Comparison of ENCODE assay signal across 8 cellular contexts in genomic region chr18:34809697-34810096, GRCh38.
DNase-seq lines count a peak whose midpoint lies in the region; ATAC-seq, FAIRE-seq and TF ChIP-seq lines count a peak whose summit lies in the region.

No MANE protein-coding gene starts in this region.

- CTCF ChIA-PET in HepG2 (lab: Yijun Ruan, JAX; ENCODE audit: low intra/inter-chr PET ratio, low total read pairs) = no interaction called here

- TF ChIP-seq RAD21 in HepG2 (CRISPR knock-in tag; IDR thresholded peaks at IDR 0.05) = no peak

- POLR2A ChIA-PET in HepG2 (lab: Yijun Ruan, JAX) = no interaction called here

- no peaks in the 10 kb centered on the region for H3K27me3 ChIP-seq in brain microvascular endothelial cell (replicated peaks)
- H3K27me3 ChIP-seq in HepG2 (ENCODE audit: control insufficient read depth in 1 of 2, insufficient read depth in 2 of 2, low read length in 2 of 2) = no peaks in the 10 kb centered on the region
- H3K27me3 ChIP-seq in prostate gland (replicated peaks; ENCODE audit: insufficient read depth) = no peaks in the 10 kb centered on the region

- peak; percentile 52 for FAIRE-seq in HepG2 (lab: Jason Lieb, UNC)

- TF ChIP-seq CTCF in brain microvascular endothelial cell (IDR thresholded peaks at IDR 0.05; ENCODE audit: low read depth, low read length, missing control alignments) (peak; percentile 69), HepG2 (CRISPR knock-in tag; IDR thresholded peaks at IDR 0.05) (peak; percentile 56), prostate gland (IDR thresholded peaks at IDR 0.05) (no peak)

- no peaks in the 10 kb centered on the region for H3K79me2 ChIP-seq in HepG2 (ENCODE audit: insufficient read depth, low read length)

- ATAC-seq in HepG2 (peak; percentile 49; the same call in 1 of the 3 replicates), HG02870 (IDR thresholded peaks at IDR 0.05; ENCODE audit: unreplicated experiment) (no peak)

- H3K27ac ChIP-seq in brain microvascular endothelial cell (no peak overlapping the region), HepG2 (ENCODE audit: extremely low read length, insufficient read depth, low read length) (no peak overlapping the region), prostate gland (no peak overlapping the region)

- H3K36me3 ChIP-seq in brain microvascular endothelial cell (replicated peaks) (no peaks in the 10 kb centered on the region), HepG2 (replicated peaks in 1 of 2; ENCODE audit: control insufficient read depth in 1 of 2, insufficient read depth in 2 of 2, low read length in 2 of 2) (0 out of 5 replicates have a peak, but pooled peaks cover 0 to 2% of the 10 kb centered on the region in 2 experiments), prostate gland (no peaks in the 10 kb centered on the region)

- TF ChIP-seq POLR2A in HepG2 (IDR thresholded peaks at IDR 0.05; ENCODE audit: insufficient read depth in 1 of 2, low read depth in 2 of 2, low read length in 2 of 2) (no peak), prostate gland (IDR thresholded peaks at IDR 0.05) (no peak)

- H2AFZ ChIP-seq in HepG2 (ENCODE audit: low read length) = no peak overlapping the region

- in situ Hi-C loops in KBM-7 (cut with MboI; ENCODE audit: low pct_unique_long_range_greater_than_20kb, low sequenced_read_pairs) (no loop called here), brain microvascular endothelial cell (cut with HindIII; ENCODE audit: low pct_ligation_motif_present, low sequenced_read_pairs) (no loop called here), HepG2 (cut with HindIII; ENCODE audit: extremely low pct_ligation_motif_present, low pct_unique_long_range_greater_than_20kb) (no loop called here)

- H3K4me2 ChIP-seq in HepG2 (ENCODE audit: low read depth, low read length) = no peak overlapping the region

- peak; percentile 49 for DNase-seq in Daoy (ENCODE audit: low read depth)
- DNase-seq in KBM-7 = peak; percentile 14
- DNase-seq in brain microvascular endothelial cell = peak; percentile 30
- peak; percentile 52 for DNase-seq in HepG2 (ENCODE audit: low spot score)
- DNase-seq in activated CD8-positive, alpha-beta memory T cell treated with anti-CD3 and anti-CD28 coated beads, Interleukin-2, amount 50 U/mL, for 48 hours = no peak
- no peak for DNase-seq in prostate gland (ENCODE audit: low spot score)
- DNase-seq in T1000 (lab: John Stamatoyannopoulos, UW) = no peak

- no peak overlapping the region for H3K4me3 ChIP-seq in brain microvascular endothelial cell (ENCODE audit: low read depth, low read length)
- H3K4me3 ChIP-seq in HepG2 (replicated peaks in 1 of 3; ENCODE audit: insufficient read depth in 1 of 3, low read depth in 2 of 3, low read length in 3 of 3) = no peak overlapping the region
- no peak overlapping the region for H3K4me3 ChIP-seq in prostate gland

- H3K9ac ChIP-seq in HepG2 (ENCODE audit: insufficient read depth, low read depth, low read length) = no peak overlapping the region

- intact Hi-C loops in HepG2 (cut with micrococcal nuclease; ENCODE audit: unreplicated experiment) (no loop called here), prostate gland (cut with DNase I) (no loop called here)

- TF ChIP-seq EP300 in HepG2 (IDR thresholded peaks at IDR 0.05; ENCODE audit: low read depth in 2 of 2, low read length in 2 of 2) (no peak), HepG2 (CRISPR knock-in tag; IDR thresholded peaks at IDR 0.05; ENCODE audit: borderline replicate concordance) (no peak)

- no TSS peak for BruUV-seq in HepG2 (replicated peaks; lab: Mats Ljungman, UMichigan)

- H3K9me3 ChIP-seq in HepG2 (ENCODE audit: low read length) (no peaks in the 10 kb centered on the region), prostate gland (no peaks in the 10 kb centered on the region)

- 61% methylated on average over 3 of the region's 3 CpGs for WGBS in HepG2 (ENCODE audit: low lambda C conversion rate)
- 41% methylated on average over 3 of the region's 3 CpGs for WGBS in prostate gland

- no peaks in the 10 kb centered on the region for H4K20me1 ChIP-seq in HepG2 (ENCODE audit: insufficient read depth, low read length)

- peaks cover 10% of the 10 kb centered on the region for H3K4me1 ChIP-seq in HepG2 (ENCODE audit: insufficient read depth, low read length)
- no peaks in the 10 kb centered on the region for H3K4me1 ChIP-seq in prostate gland (replicated peaks)

TF ChIP-seq in HepG2, 621 proteins besides CTCF, POLR2A, EP300 and RAD21:
- TF ChIP-seq RFX1 (IDR thresholded peaks at IDR 0.05) = peak; percentile 17; the same call in 1 of the 2 replicates
- TF ChIP-seq RFX3 (CRISPR knock-in tag; IDR thresholded peaks at IDR 0.05) = peak; percentile 51; the same call in 1 of the 2 replicates
- peak; percentile 38 for TF ChIP-seq STAG1 (CRISPR knock-in tag; IDR thresholded peaks at IDR 0.05)
- peak; percentile 39; the same call in 1 of the 2 replicates for TF ChIP-seq CEBPB (IDR thresholded peaks at IDR 0.05; ENCODE audit: borderline replicate concordance, low read depth, low read length)
- no peak for TF ChIP-seq SRSF9 (IDR thresholded peaks at IDR 0.05; ENCODE audit: borderline replicate concordance, insufficient read depth, low read depth, low read length, poor library complexity, severe bottlenecking)

Comparison
In these comparisons a context has a peak if more than half of its experiments do, and no peak if none do; other contexts are left out.
1. DNase-seq: peak in Daoy (single experiment), KBM-7 (single experiment), brain microvascular endothelial cell (single experiment) and HepG2 (single experiment); none in activated CD8-positive, alpha-beta memory T cell treated with anti-CD3 and anti-CD28 coated beads, Interleukin-2, amount 50 U/mL, for 48 hours (single experiment), prostate gland (single experiment) and T1000 (single experiment).
2. CTCF ChIP-seq: peak in brain microvascular endothelial cell (single experiment) and HepG2 (single experiment); none in prostate gland (0 of 4).